ENCODE assay signal across 19 cellular contexts in the genomic region with DNA sequence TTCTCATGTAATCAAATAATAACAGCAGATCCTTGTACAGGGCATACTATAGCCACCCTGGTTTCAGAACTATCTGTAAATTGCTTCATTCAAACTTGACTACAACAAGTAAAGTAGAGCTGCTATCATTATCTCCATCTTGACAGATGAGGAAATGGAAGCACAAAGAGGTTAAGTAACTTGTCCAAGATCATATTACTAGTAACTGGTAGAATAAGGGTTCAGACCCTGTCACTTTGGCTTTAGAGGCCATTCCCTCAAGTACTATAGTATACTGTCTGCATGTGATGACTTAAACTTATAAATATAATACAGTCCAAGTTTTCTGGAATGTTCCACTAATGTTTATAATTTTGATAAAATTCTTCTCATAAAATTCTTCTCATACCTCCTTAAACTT.
DNase-seq lines count a peak whose midpoint lies in the region; ATAC-seq and TF ChIP-seq lines count a peak whose summit lies in the region.
"Had no signal": no experiment of that assay in that cellular context is flagged by ENCODE, and none has a peak within 500 bp of the region (broad histone marks: within the 10 kb centered on the region; RNA-seq: fewer than 3 reads in every experiment).

No MANE protein-coding gene starts in this region.

- no peak overlapping the region for H3K4me3 ChIP-seq in AG10803 (ENCODE audit: low read length)
- H3K4me3 ChIP-seq: BLaER1, Peyer's patch had no signal

- ATAC-seq in HG03159 (IDR thresholded peaks at IDR 0.05; ENCODE audit: unreplicated experiment) = no peak
- no peak for ATAC-seq in HG02938 (IDR thresholded peaks at IDR 0.05; ENCODE audit: unreplicated experiment)
- no peak for ATAC-seq in GM19035 (IDR thresholded peaks at IDR 0.05; ENCODE audit: unreplicated experiment)
- ATAC-seq: T-cell had no signal

- peak; percentile 52 for DNase-seq in AG10803 (ENCODE audit: low read depth)
- peak; percentile 68 for DNase-seq in GF-D8 (lab: John Stamatoyannopoulos, UW)
- DNase-seq in SKM-1 treated with dmso at 0.1 percent for 144 hours (lab: John Stamatoyannopoulos, UW; ENCODE audit: unreplicated experiment) = peak; percentile 61
- peak; percentile 36 for DNase-seq in fibroblast of peridontal ligament (ENCODE audit: extremely low read depth)
- DNase-seq in NCI-H1092 (lab: John Stamatoyannopoulos, UW) = no peak
- DNase-seq: CD8-positive, alpha-beta memory T cell; H7; Karpas-422; MM.1S; NCI-H1436 treated with DMSO at 0.1 percent for 48 hours; NCI-H446 treated with DMSO at 0.1 percent for 48 hours; NCI-H748 treated with DMSO at 0.1 percent for 48 hours; Peyer's patch; SHP77; T-cell had no signal

- no peak for TF ChIP-seq CTCF in AG10803 (conservative IDR thresholded peaks at IDR 0.05; ENCODE audit: low read length)
